Comparison of ENCODE assay signal across 16 cellular contexts in genomic region chr3:101806491-101806890, GRCh38.
"Had no signal": no experiment of that assay in that cellular context is flagged by ENCODE, and none has a peak within 500 bp of the region (broad histone marks: within the 10 kb centered on the region; RNA-seq: fewer than 3 reads in every experiment).

No MANE protein-coding gene starts in this region.

- H3K27ac Mint-ChIP-seq: stimulated activated naive B cell treated with anti-CD40 and anti-IgM and Interleukin-4, amounts not matched to agents 10 μg/mL and 1 μg/mL and 100 μg/mL, for 72 hours; stimulated activated naive CD8-positive, alpha-beta T cell treated with anti-CD3 and anti-CD28 coated beads, Interleukin-15, amount 100 ng/mL, for 72 hours had no signal

- H3K4me3 ChIP-seq: heart left ventricle, skin epidermis, testis, tibial nerve had no signal

- H3K9me3 Mint-ChIP-seq: naive thymus-derived CD8-positive, alpha-beta T cell; neural crest cell; stimulated activated naive B cell treated with anti-CD40 and anti-IgM and Interleukin-4, amounts not matched to agents 10 μg/mL and 1 μg/mL and 100 μg/mL, for 72 hours; stimulated activated naive CD8-positive, alpha-beta T cell treated with anti-CD3 and anti-CD28 coated beads, Interleukin-15, amount 100 ng/mL, for 72 hours had no signal

- H3K4me3 Mint-ChIP-seq: naive thymus-derived CD8-positive, alpha-beta T cell; neural crest cell; stimulated activated naive B cell treated with anti-CD40 and anti-IgM and Interleukin-4, amounts not matched to agents 10 μg/mL and 1 μg/mL and 100 μg/mL, for 72 hours; stimulated activated naive CD8-positive, alpha-beta T cell treated with anti-CD3 and anti-CD28 coated beads, Interleukin-15, amount 100 ng/mL, for 72 hours had no signal

- ATAC-seq: esophagus mucosa; heart left ventricle; left colon; naive thymus-derived CD8-positive, alpha-beta T cell; sciatic nerve; stimulated activated naive B cell treated with anti-CD40 and anti-IgM and Interleukin-4, amounts not matched to agents 10 μg/mL and 1 μg/mL and 100 μg/mL, for 72 hours; stimulated activated naive CD8-positive, alpha-beta T cell treated with anti-CD3 and anti-CD28 coated beads, Interleukin-15, amount 100 ng/mL, for 72 hours had no signal

- H3K4me1 ChIP-seq: testis had no signal

- H3K27me3 Mint-ChIP-seq: naive thymus-derived CD8-positive, alpha-beta T cell; stimulated activated naive B cell treated with anti-CD40 and anti-IgM and Interleukin-4, amounts not matched to agents 10 μg/mL and 1 μg/mL and 100 μg/mL, for 72 hours; stimulated activated naive CD8-positive, alpha-beta T cell treated with anti-CD3 and anti-CD28 coated beads, Interleukin-15, amount 100 ng/mL, for 72 hours had no signal

- H3K27ac ChIP-seq: heart left ventricle, skin epidermis, testis, tibial nerve had no signal

- DNase-seq: effector memory CD4-positive, alpha-beta T cell; heart left ventricle; hippocampal formation; left colon; naive thymus-derived CD8-positive, alpha-beta T cell; posterior cingulate gyrus; stimulated activated CD4-positive, alpha-beta T cell treated with anti-CD3 and anti-CD28 coated beads, Interleukin-2, amount 100 ng/mL, for 24 hours; stimulated activated CD4-positive, alpha-beta T cell treated with anti-CD3 and anti-CD28 coated beads, Interleukin-4, amount 100 ng/mL, for 4 hours; stimulated activated naive B cell treated with anti-CD40 and anti-IgM and Interleukin-4, amounts not matched to agents 10 μg/mL and 1 μg/mL and 100 μg/mL, for 72 hours; stimulated activated naive CD8-positive, alpha-beta T cell treated with anti-CD3 and anti-CD28 coated beads, Interleukin-15, amount 100 ng/mL, for 72 hours; testis had no signal

- H3K27me3 ChIP-seq: heart left ventricle, testis, tibial nerve had no signal

- H3K9me3 ChIP-seq: testis, tibial nerve had no signal
